1 cellular context compared by ENCODE assay signal in genomic region chr1:54403808-54404261, GRCh38.
TF ChIP-seq lines count a peak whose summit lies in the region.

No MANE protein-coding gene starts in this region.

TF ChIP-seq in K562, 482 proteins besides CTCF, POLR2A, EP300 and RAD21 (continued from another document and continues in another):
- 0 out of 2 replicates have a peak, but pooled peaks have one; percentile 25 for TF ChIP-seq FOXO4 (CRISPR knock-in tag; IDR thresholded peaks at IDR 0.05)
- TF ChIP-seq ZNF311 (CRISPR knock-in tag; IDR thresholded peaks at IDR 0.05) = no peak
- TF ChIP-seq ZNF436 (CRISPR knock-in tag; IDR thresholded peaks at IDR 0.05) = no peak
- TF ChIP-seq BRCA1 (IDR thresholded peaks at IDR 0.05) = no peak
- TF ChIP-seq BRCA1 (CRISPR knock-in tag; IDR thresholded peaks at IDR 0.05) = no peak
- no peak for TF ChIP-seq ELF4 (CRISPR knock-in tag; IDR thresholded peaks at IDR 0.05)
- 0 out of 2 replicates have a peak, but pooled peaks have one; percentile 6 for TF ChIP-seq ARID1B (IDR thresholded peaks at IDR 0.05)
- no peak for TF ChIP-seq HDAC8 (tag; IDR thresholded peaks at IDR 0.05)
- TF ChIP-seq CREM (IDR thresholded peaks at IDR 0.05; ENCODE audit: low read depth) = peak; percentile 55
- no peak for TF ChIP-seq ZBTB34 (CRISPR knock-in tag; IDR thresholded peaks at IDR 0.05)
- no peak for TF ChIP-seq PRDM10 (IDR thresholded peaks at IDR 0.05; ENCODE audit: partially characterized antibody)
- TF ChIP-seq POLR3A (IDR thresholded peaks at IDR 0.05; ENCODE audit: borderline replicate concordance, extremely low read depth, insufficient read depth, insufficient read length) = no peak
- TF ChIP-seq CHD4 (IDR thresholded peaks at IDR 0.05; ENCODE audit: insufficient read depth, insufficient replicate concordance, low read depth, low read length, poor library complexity, severe bottlenecking) = peak; percentile 29
- TF ChIP-seq SFPQ (IDR thresholded peaks at IDR 0.05; ENCODE audit: low read depth, low read length) = no peak
- no peak for TF ChIP-seq POLR2AphosphoS2 (IDR thresholded peaks at IDR 0.05; ENCODE audit: low read length)
- TF ChIP-seq NR2C1 (IDR thresholded peaks at IDR 0.05) = no peak
- no peak for TF ChIP-seq NR2C1 (tag; IDR thresholded peaks at IDR 0.05)
- TF ChIP-seq HCFC1 (IDR thresholded peaks at IDR 0.05; ENCODE audit: low read depth, low read length) = no peak
- TF ChIP-seq BACH1 (tag; IDR thresholded peaks at IDR 0.05) = no peak
- no peak for TF ChIP-seq MITF (IDR thresholded peaks at IDR 0.05)
- TF ChIP-seq NEUROD1 (IDR thresholded peaks at IDR 0.05; ENCODE audit: borderline replicate concordance, low read depth, low read length, partially characterized antibody) = no peak
- TF ChIP-seq ZNF140 (CRISPR knock-in tag; IDR thresholded peaks at IDR 0.05) = no peak
- TF ChIP-seq PBX2 (CRISPR knock-in tag; IDR thresholded peaks at IDR 0.05; ENCODE audit: low read depth) = no peak
- no peak for TF ChIP-seq PBX2 (tag; conservative IDR thresholded peaks at IDR 0.05; ENCODE audit: low read depth)
- no peak for TF ChIP-seq SMC3 (conservative IDR thresholded peaks at IDR 0.05; ENCODE audit: insufficient read depth, low read depth, low read length)
- no peak for TF ChIP-seq KHSRP (IDR thresholded peaks at IDR 0.05)
- no peak for TF ChIP-seq HES1 (IDR thresholded peaks at IDR 0.05; ENCODE audit: low read depth)
- no peak for TF ChIP-seq ZNF561 (CRISPR knock-in tag; conservative IDR thresholded peaks at IDR 0.05)
- no peak for TF ChIP-seq CREBBP (IDR thresholded peaks at IDR 0.05; ENCODE audit: low read depth, low read length)
- no peak for TF ChIP-seq SMARCA5 (IDR thresholded peaks at IDR 0.05)
- no peak for TF ChIP-seq TBP (optimal IDR thresholded peaks at IDR 0.05; ENCODE audit: low read depth, low read length)
- no peak for TF ChIP-seq ZNF584 (CRISPR knock-in tag; IDR thresholded peaks at IDR 0.05; ENCODE audit: low read depth)
- no peak for TF ChIP-seq ZNF740 (CRISPR knock-in tag; IDR thresholded peaks at IDR 0.05)
- no peak for TF ChIP-seq ZNF740 (tag; IDR thresholded peaks at IDR 0.05)
- TF ChIP-seq ZNF445 (CRISPR knock-in tag; IDR thresholded peaks at IDR 0.05; ENCODE audit: low read depth) = no peak
- no peak for TF ChIP-seq FUS (optimal IDR thresholded peaks at IDR 0.05; ENCODE audit: low read depth, low read length)
- no peak for TF ChIP-seq ZNF174 (CRISPR knock-in tag; IDR thresholded peaks at IDR 0.05)
- peak; percentile 50 for TF ChIP-seq EGR1 (conservative IDR thresholded peaks at IDR 0.05)
- peak; percentile 38; the same call in 1 of the 2 replicates for TF ChIP-seq CHD2 (IDR thresholded peaks at IDR 0.05; ENCODE audit: low read depth, low read length)
- TF ChIP-seq CC2D1A (IDR thresholded peaks at IDR 0.05) = no peak
- no peak for TF ChIP-seq MCM5 (IDR thresholded peaks at IDR 0.05; ENCODE audit: low read depth)
- TF ChIP-seq PKNOX1 (IDR thresholded peaks at IDR 0.05) = peak; percentile 28; the same call in 1 of the 2 replicates
- TF ChIP-seq TOE1 (IDR thresholded peaks at IDR 0.05; ENCODE audit: borderline replicate concordance) = no peak
- no peak for TF ChIP-seq TOE1 (CRISPR knock-in tag; IDR thresholded peaks at IDR 0.05; ENCODE audit: borderline replicate concordance, low read depth)
- no peak for TF ChIP-seq TEAD1 (CRISPR knock-in tag; IDR thresholded peaks at IDR 0.05)
- no peak for TF ChIP-seq EHMT2 (IDR thresholded peaks at IDR 0.05)
